In the genomic region with DNA sequence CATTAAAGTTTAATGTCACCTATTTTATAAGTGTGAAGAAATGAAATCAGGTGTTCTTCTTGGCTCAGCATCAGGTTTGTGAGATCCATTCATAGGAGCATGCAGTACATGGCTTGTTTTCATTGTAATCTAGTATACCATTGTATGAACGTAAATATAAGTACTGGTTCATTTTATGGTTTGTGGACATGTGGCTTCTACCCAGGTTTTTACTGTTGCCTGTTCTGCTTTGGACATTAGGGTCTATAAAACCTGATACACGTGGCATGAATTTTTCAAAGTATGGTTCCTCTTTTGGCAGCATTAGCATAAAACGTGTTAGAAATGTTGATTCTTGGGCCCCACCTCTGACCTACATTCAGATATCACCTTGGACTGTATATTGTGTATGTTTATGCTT, we compare ENCODE assay signal across 29 cellular contexts.
DNase-seq lines count a peak whose midpoint lies in the region; ATAC-seq, FAIRE-seq and TF ChIP-seq lines count a peak whose summit lies in the region.
"Had no signal": no experiment of that assay in that cellular context is flagged by ENCODE, and none has a peak within 500 bp of the region (broad histone marks: within the 10 kb centered on the region; RNA-seq: fewer than 3 reads in every experiment).

No MANE protein-coding gene starts in this region.

- FAIRE-seq in RCC 7860 (lab: Jason Lieb, UNC), result no peak
- FAIRE-seq: HTR-8/SVneo, kidney had no signal

- no peak for TF ChIP-seq POLR2A in gastrocnemius medialis (IDR thresholded peaks at IDR 0.05)

- no peaks in the 10 kb centered on the region for H3K9me3 ChIP-seq in BLaER1 treated with 17β-estradiol and CSF1 and Interleukin-3, amounts not matched to agents 10 nM and 100 nM (replicated peaks in 1 of 11)
- H3K9me3 ChIP-seq in gastrocnemius medialis, result no peaks in the 10 kb centered on the region

- in situ Hi-C loops in gastrocnemius medialis (cut with MboI; ENCODE audit: low sequenced_read_pairs in 4 of 4), result no loop called here

- H3K27ac ChIP-seq in BLaER1 treated with 17β-estradiol and CSF1 and Interleukin-3, amounts not matched to agents 10 nM and 100 nM, result peak overlapping the region in 7 of 11 experiments; percentile 15 to 72 (median 45); a peak in 12 of 22 replicates
- peak overlapping the region; percentile 72 to 85 (median 80) for H3K27ac ChIP-seq in gastrocnemius medialis
- H3K27ac ChIP-seq: KMS-11, WERI-Rb-1 had no signal

- peaks cover 59% of the 10 kb centered on the region for H3K4me1 Mint-ChIP-seq in endothelial cell (ENCODE audit: unreplicated experiment)
- H3K4me1 Mint-ChIP-seq: natural killer cell had no signal

- ATAC-seq in gastrocnemius medialis, result no peak
- ATAC-seq in HG03354 (IDR thresholded peaks at IDR 0.05; ENCODE audit: poor library complexity, severe bottlenecking, unreplicated experiment), result no peak
- ATAC-seq in GM21619 (IDR thresholded peaks at IDR 0.05; ENCODE audit: unreplicated experiment), result no peak
- ATAC-seq: activated naive CD4-positive, alpha-beta T cell treated with anti-CD3 and anti-CD28 coated beads, Interleukin-2, amount 50 U/mL, for 72 hours; GM23338; natural killer cell had no signal

- H3K27me3 ChIP-seq in BLaER1 treated with 17β-estradiol and CSF1 and Interleukin-3, amounts not matched to agents 10 nM and 100 nM, result no peaks in the 10 kb centered on the region
- no peaks in the 10 kb centered on the region for H3K27me3 ChIP-seq in gastrocnemius medialis

- no peaks in the 10 kb centered on the region for H3K9me3 Mint-ChIP-seq in endothelial cell (ENCODE audit: unreplicated experiment)
- H3K9me3 Mint-ChIP-seq: CD14-positive monocyte, GM23338, natural killer cell had no signal

- peak overlapping the region; percentile 98 for H3K27ac Mint-ChIP-seq in endothelial cell (ENCODE audit: unreplicated experiment)
- H3K27ac Mint-ChIP-seq: activated naive CD4-positive, alpha-beta T cell treated with anti-CD3 and anti-CD28 coated beads, Interleukin-2, amount 50 U/mL, for 72 hours; CD14-positive monocyte; GM23338; natural killer cell had no signal

- peak overlapping the region; percentile 20 to 79 (median 43); a peak in 21 of 22 replicates for H3K4me2 ChIP-seq in BLaER1 treated with 17β-estradiol and CSF1 and Interleukin-3, amounts not matched to agents 10 nM and 100 nM
- H3K4me2 ChIP-seq: KMS-11 had no signal

- H3K27me3 Mint-ChIP-seq in endothelial cell (ENCODE audit: unreplicated experiment), result peaks cover 4% of the 10 kb centered on the region

- H3K36me3 Mint-ChIP-seq in endothelial cell (ENCODE audit: low read depth, unreplicated experiment), result no peaks in the 10 kb centered on the region
- H3K36me3 Mint-ChIP-seq: CD14-positive monocyte, natural killer cell had no signal

- intact Hi-C loops in gastrocnemius medialis (cut with DNase I; ENCODE audit: low total_unique reads), result loop anchor here (10.0 kb wide), 1 partner anchor 207 kb away; the partner anchor contains the start of gene FMNL2

- no peak for TF ChIP-seq CTCF in endothelial cell (IDR thresholded peaks at IDR 0.05; ENCODE audit: unreplicated experiment)
- no peak for TF ChIP-seq CTCF in gastrocnemius medialis (IDR thresholded peaks at IDR 0.05 in 4 of 5, conservative IDR thresholded peaks at IDR 0.05 in 1 of 5)

- peaks cover 83 to 95% (median 92%) of the 10 kb centered on the region in 10 experiments for H3K4me1 ChIP-seq in BLaER1 treated with 17β-estradiol and CSF1 and Interleukin-3, amounts not matched to agents 10 nM and 100 nM
- H3K4me1 ChIP-seq in gastrocnemius medialis, result peaks cover 23 to 38% of the 10 kb centered on the region in 2 donors

- peak; percentile 10 for DNase-seq in NAMALWA (ENCODE audit: low spot score)
- no peak for DNase-seq in endothelial cell (ENCODE audit: low spot score)
- DNase-seq in gastrocnemius medialis, result no peak
- DNase-seq in RCC 7860 (ENCODE audit: low spot score), result no peak
- no peak for DNase-seq in germinal center (ENCODE audit: low spot score)
- DNase-seq: activated CD4-positive, alpha-beta T cell treated with anti-CD3 and anti-CD28 coated beads for 48 hours; activated effector memory CD4-positive, alpha-beta T cell treated with Interleukin-2 at 50 U/mL for 16 hours; amygdala; Calu3; effector CD8-positive, alpha-beta T cell; head of caudate nucleus; kidney; natural killer cell; NCI-H1436 treated with DMSO at 0.1 percent for 48 hours; NCI-H2081 treated with DMSO at 0.1 percent for 48 hours; NCI-H2227 treated with DMSO at 0.1 percent for 48 hours; occipital lobe; stimulated activated CD4-positive, alpha-beta T cell treated with anti-CD3 and anti-CD28 coated beads, Interleukin-15, amount 100 ng/mL, for 24 hours; stimulated activated CD4-positive, alpha-beta T cell treated with anti-CD3 and anti-CD28 coated beads, Interleukin-4, amount 100 ng/mL, for 4 hours; T-helper 9 cell; WERI-Rb-1 had no signal

- H3K9ac ChIP-seq in BLaER1 treated with 17β-estradiol and CSF1 and Interleukin-3, amounts not matched to agents 10 nM and 100 nM, result no peak overlapping the region
- H3K9ac ChIP-seq: KMS-11 had no signal

- peaks cover 39 to 71% (median 55%) of the 10 kb centered on the region in 11 experiments for H3K36me3 ChIP-seq in BLaER1 treated with 17β-estradiol and CSF1 and Interleukin-3, amounts not matched to agents 10 nM and 100 nM
- no peaks in the 10 kb centered on the region for H3K36me3 ChIP-seq in gastrocnemius medialis

- peaks cover 0 to 5% (median 0%) of the 10 kb centered on the region in 11 experiments; a peak in 2 of 22 replicates for H4K20me1 ChIP-seq in BLaER1 treated with 17β-estradiol and CSF1 and Interleukin-3, amounts not matched to agents 10 nM and 100 nM

- no peak overlapping the region for H3K4me3 ChIP-seq in BLaER1 treated with 17β-estradiol and CSF1 and Interleukin-3, amounts not matched to agents 10 nM and 100 nM
- no peak overlapping the region for H3K4me3 ChIP-seq in gastrocnemius medialis
- H3K4me3 ChIP-seq: GM23338 had no signal

- H3K4me3 Mint-ChIP-seq in endothelial cell (ENCODE audit: unreplicated experiment), result no peak overlapping the region
- H3K4me3 Mint-ChIP-seq: CD14-positive monocyte, GM23338, natural killer cell had no signal
